22 cellular contexts compared by ENCODE assay signal in genomic region chr21:35952651-35953340, GRCh38.
"Had no signal": no experiment of that assay in that cellular context is flagged by ENCODE, and none has a peak within 500 bp of the region (broad histone marks: within the 10 kb centered on the region; RNA-seq: fewer than 3 reads in every experiment).

No MANE protein-coding gene starts in this region.

- H3K4me3 ChIP-seq: coronary artery, esophagus muscularis mucosa, gastroesophageal sphincter, heart right ventricle, left lung, lower lobe of right lung, mucosa of descending colon had no signal

- H3K27me3 ChIP-seq: left lung had no signal

- H3K4me1 ChIP-seq: esophagus muscularis mucosa, foreskin keratinocyte, gastroesophageal sphincter, heart right ventricle, left lung, lower lobe of right lung had no signal

- H3K9me3 ChIP-seq: esophagus muscularis mucosa, gastroesophageal sphincter, heart right ventricle, left lung, lower lobe of right lung, mucosa of descending colon had no signal

- ATAC-seq: effector memory CD8-positive, alpha-beta T cell; foreskin keratinocyte; gastroesophageal sphincter; heart right ventricle; left cardiac atrium; left ventricle myocardium superior had no signal

- FAIRE-seq: colon, endometrium, frontal cortex, keratinocyte had no signal

- H3K36me3 ChIP-seq: esophagus muscularis mucosa, gastroesophageal sphincter, heart right ventricle, left lung, lower lobe of right lung had no signal

- DNase-seq: dermis blood vessel endothelial cell; effector CD8-positive, alpha-beta T cell; effector memory CD8-positive, alpha-beta T cell; endodermal cell; foreskin keratinocyte; heart right ventricle; hypothalamus; immature natural killer cell; left cardiac atrium; left lung; left ventricle myocardium superior; lower lobe of right lung; mesenchymal stem cell; naive B cell had no signal

- H3K27ac ChIP-seq: coronary artery, esophagus muscularis mucosa, foreskin keratinocyte, gastroesophageal sphincter, heart right ventricle, left lung, lower lobe of right lung had no signal
